8 cellular contexts compared by ENCODE assay signal in the genomic region with DNA sequence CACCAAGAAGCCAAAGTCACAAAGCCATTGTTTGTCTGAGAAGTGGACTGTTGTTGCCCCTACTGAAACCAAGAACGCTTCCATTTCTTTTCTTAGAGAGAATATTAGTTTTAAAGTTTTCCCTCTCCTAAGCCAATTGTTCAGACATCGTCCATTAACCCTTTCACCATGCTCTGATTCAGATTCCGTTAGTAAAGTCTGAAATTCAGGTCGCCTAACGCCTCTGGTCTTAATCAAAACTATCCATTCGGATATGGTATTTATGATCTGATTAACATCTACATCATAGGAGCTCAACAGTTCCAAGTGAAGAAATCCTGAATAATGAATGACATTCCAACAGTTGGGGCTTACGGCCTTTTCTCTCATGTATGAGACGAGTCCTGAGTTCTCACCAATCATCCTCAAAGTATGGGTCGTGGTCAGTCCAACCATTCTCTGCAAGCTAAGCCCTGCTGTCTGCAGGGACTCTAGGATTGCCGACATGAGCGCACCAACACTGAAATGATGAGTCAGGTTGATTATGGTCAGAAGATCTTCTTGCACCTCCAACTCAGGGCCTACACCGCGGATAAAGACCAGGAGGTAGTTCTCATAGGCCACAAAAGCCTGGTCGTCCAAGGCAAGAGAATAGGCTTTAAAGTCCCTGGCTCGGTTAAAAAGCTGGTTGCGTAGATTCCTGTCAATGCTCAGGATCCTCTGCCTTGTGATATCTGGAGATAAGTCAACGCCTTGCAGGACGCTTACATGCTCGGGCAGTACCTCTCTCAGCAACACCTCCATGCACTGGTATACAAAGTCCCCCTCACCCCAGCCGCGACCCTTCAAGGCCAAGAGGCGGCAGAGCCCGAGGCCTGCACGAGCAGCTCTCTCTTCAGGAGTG. TPM values are rescaled to one million over a fixed set of nuclear protein-coding genes. Genes with fewer than 3 reads are reported as not detected.
A peak's percentile ranks its signal among the peaks of the same experiment; 100 is the strongest.
DNase-seq lines count a peak whose midpoint lies in the region; ATAC-seq, FAIRE-seq and TF ChIP-seq lines count a peak whose summit lies in the region.

No MANE protein-coding gene starts in this region.

- CTCF ChIA-PET in HEK293 (lab: Yijun Ruan, JAX): interaction anchor here (0.6 to 1.4 kb wide), 4 partner anchors 13 to 125 kb away, joined by 3 read pairs; no protein-coding TSS in a partner anchor

- no peak for FAIRE-seq in bronchial epithelial cell (lab: Jason Lieb, UNC)

- H3K4me3 ChIP-seq in HEK293 (ENCODE audit: low read depth, low read length): peak overlapping the region; percentile 81
- peak overlapping the region; percentile 54 for H3K4me3 ChIP-seq in bronchial epithelial cell (ENCODE audit: low read depth, low read length)

- H3K9me3 ChIP-seq in HEK293 (ENCODE audit: control insufficient read depth, insufficient read depth, low read depth, low read length): no peaks in the 10 kb centered on the region

- DNase-seq in ACHN (peak; percentile 42), bronchial epithelial cell (ENCODE audit: low read depth) (peak; percentile 64), lung microvascular endothelial cell (ENCODE audit: low read depth in 2 of 2) (peak; percentile 53 to 65), hypothalamus (lab: John Stamatoyannopoulos, UW) (no peak), DMS53 (lab: John Stamatoyannopoulos, UW) (no peak), germinal center (ENCODE audit: low spot score) (no peak)

- no peak for ATAC-seq in HG02981 (IDR thresholded peaks at IDR 0.05; ENCODE audit: unreplicated experiment)

- POLR2A ChIA-PET in HEK293 (lab: Yijun Ruan, JAX): interaction anchor here (1.2 to 2.5 kb wide), 3 partner anchors 12 to 33 kb away, joined by 7 to 10 read pairs (median 7); no protein-coding TSS in a partner anchor

- H3K36me3 ChIP-seq in HEK293 (ENCODE audit: control insufficient read depth in 2 of 2, insufficient read depth in 1 of 2, low read length in 2 of 2): peaks cover 0 to 71% of the 10 kb centered on the region in 2 experiments; a peak in 2 of 3 replicates
- H3K36me3 ChIP-seq in bronchial epithelial cell (ENCODE audit: control insufficient read depth, insufficient read depth, low read length): peaks cover 3% of the 10 kb centered on the region

- in situ Hi-C loops in ACHN (cut with HindIII; ENCODE audit: low pct_ligation_motif_present, low pct_unique_long_range_greater_than_20kb, low sequenced_read_pairs): no loop called here

- TF ChIP-seq CTCF in HEK293 (tag by site-specific recombination; IDR thresholded peaks at IDR 0.05): no peak
- no peak for TF ChIP-seq CTCF in bronchial epithelial cell (IDR thresholded peaks at IDR 0.05; ENCODE audit: insufficient read depth, low read length, severe bottlenecking)

- peak overlapping the region; percentile 82 for H3K27ac ChIP-seq in HEK293 (ENCODE audit: extremely low read depth, low read depth, low read length)

- no peaks in the 10 kb centered on the region for H3K27me3 ChIP-seq in bronchial epithelial cell (ENCODE audit: control insufficient read depth, insufficient read depth, low read length)

- H3K4me1 ChIP-seq in HEK293 (ENCODE audit: control insufficient read depth, insufficient read depth, low read length): no peaks in the 10 kb centered on the region

TF ChIP-seq in HEK293, 187 proteins besides CTCF, POLR2A, EP300 and RAD21 (continues in another document):
- TF ChIP-seq ZBTB17 (tag by site-specific recombination; IDR thresholded peaks at IDR 0.05) (peak; percentile 89), ZNF530 (tag by site-specific recombination; IDR thresholded peaks at IDR 0.05; ENCODE audit: low read depth) (no peak), ZNF221 (tag by site-specific recombination; IDR thresholded peaks at IDR 0.05; ENCODE audit: borderline replicate concordance) (no peak), TRIM28 (IDR thresholded peaks at IDR 0.05; ENCODE audit: borderline replicate concordance, low read length) (no peak), ZNF658 (tag by site-specific recombination; IDR thresholded peaks at IDR 0.05) (no peak), ZNF10 (tag by site-specific recombination; IDR thresholded peaks at IDR 0.05) (no peak), SCRT2 (tag by site-specific recombination; IDR thresholded peaks at IDR 0.05) (peak; percentile 83), ZNF639 (tag by site-specific recombination; IDR thresholded peaks at IDR 0.05) (no peak), KLF1 (tag by site-specific recombination; IDR thresholded peaks at IDR 0.05) (no peak), ZBTB44 (tag by site-specific recombination; IDR thresholded peaks at IDR 0.05) (no peak)
- TF ChIP-seq, protein P1, sequence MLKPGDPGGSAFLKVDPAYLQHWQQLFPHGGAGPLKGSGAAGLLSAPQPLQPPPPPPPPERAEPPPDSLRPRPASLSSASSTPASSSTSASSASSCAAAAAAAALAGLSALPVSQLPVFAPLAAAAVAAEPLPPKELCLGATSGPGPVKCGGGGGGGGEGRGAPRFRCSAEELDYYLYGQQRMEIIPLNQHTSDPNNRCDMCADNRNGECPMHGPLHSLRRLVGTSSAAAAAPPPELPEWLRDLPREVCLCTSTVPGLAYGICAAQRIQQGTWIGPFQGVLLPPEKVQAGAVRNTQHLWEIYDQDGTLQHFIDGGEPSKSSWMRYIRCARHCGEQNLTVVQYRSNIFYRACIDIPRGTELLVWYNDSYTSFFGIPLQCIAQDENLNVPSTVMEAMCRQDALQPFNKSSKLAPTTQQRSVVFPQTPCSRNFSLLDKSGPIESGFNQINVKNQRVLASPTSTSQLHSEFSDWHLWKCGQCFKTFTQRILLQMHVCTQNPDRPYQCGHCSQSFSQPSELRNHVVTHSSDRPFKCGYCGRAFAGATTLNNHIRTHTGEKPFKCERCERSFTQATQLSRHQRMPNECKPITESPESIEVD (tag by site-specific recombination; IDR thresholded peaks at IDR 0.05): no peak
- TF ChIP-seq, protein P2, sequence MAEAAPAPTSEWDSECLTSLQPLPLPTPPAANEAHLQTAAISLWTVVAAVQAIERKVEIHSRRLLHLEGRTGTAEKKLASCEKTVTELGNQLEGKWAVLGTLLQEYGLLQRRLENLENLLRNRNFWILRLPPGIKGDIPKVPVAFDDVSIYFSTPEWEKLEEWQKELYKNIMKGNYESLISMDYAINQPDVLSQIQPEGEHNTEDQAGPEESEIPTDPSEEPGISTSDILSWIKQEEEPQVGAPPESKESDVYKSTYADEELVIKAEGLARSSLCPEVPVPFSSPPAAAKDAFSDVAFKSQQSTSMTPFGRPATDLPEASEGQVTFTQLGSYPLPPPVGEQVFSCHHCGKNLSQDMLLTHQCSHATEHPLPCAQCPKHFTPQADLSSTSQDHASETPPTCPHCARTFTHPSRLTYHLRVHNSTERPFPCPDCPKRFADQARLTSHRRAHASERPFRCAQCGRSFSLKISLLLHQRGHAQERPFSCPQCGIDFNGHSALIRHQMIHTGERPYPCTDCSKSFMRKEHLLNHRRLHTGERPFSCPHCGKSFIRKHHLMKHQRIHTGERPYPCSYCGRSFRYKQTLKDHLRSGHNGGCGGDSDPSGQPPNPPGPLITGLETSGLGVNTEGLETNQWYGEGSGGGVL (tag by site-specific recombination; IDR thresholded peaks at IDR 0.05): 0 out of 2 replicates have a peak, but pooled peaks have one; percentile 1
- TF ChIP-seq, protein P3, sequence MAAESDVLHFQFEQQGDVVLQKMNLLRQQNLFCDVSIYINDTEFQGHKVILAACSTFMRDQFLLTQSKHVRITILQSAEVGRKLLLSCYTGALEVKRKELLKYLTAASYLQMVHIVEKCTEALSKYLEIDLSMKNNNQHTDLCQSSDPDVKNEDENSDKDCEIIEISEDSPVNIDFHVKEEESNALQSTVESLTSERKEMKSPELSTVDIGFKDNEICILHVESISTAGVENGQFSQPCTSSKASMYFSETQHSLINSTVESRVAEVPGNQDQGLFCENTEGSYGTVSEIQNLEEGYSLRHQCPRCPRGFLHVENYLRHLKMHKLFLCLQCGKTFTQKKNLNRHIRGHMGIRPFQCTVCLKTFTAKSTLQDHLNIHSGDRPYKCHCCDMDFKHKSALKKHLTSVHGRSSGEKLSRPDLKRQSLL (tag by site-specific recombination; IDR thresholded peaks at IDR 0.05): no peak
- TF ChIP-seq, protein P4, sequence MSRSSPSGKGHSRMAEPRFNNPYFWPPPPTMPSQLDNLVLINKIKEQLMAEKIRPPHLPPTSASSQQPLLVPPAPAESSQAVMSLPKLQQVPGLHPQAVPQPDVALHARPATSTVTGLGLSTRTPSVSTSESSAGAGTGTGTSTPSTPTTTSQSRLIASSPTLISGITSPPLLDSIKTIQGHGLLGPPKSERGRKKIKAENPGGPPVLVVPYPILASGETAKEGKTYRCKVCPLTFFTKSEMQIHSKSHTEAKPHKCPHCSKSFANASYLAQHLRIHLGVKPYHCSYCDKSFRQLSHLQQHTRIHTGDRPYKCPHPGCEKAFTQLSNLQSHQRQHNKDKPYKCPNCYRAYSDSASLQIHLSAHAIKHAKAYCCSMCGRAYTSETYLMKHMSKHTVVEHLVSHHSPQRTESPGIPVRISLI (tag by site-specific recombination; IDR thresholded peaks at IDR 0.05): no peak

RNA-seq across cellular contexts. Expression of gene EPM2AIP1, which starts 0.8 kb away (rescaled TPM):
- 6.1 and 7.2 TPM in 2 replicates for total RNA-seq in bronchial epithelial cell
- 7.4 and 11.1 TPM in 2 replicates for total RNA-seq in lung microvascular endothelial cell

RNA-seq across cellular contexts. Expression of gene MLH1, which starts 1.2 kb away (rescaled TPM):
- total RNA-seq in bronchial epithelial cell (28.7 and 31.0 TPM in 2 replicates), lung microvascular endothelial cell (29.4 and 31.8 TPM in 2 replicates)

RNA-seq across cellular contexts. Expression of gene TRANK1, which starts 47.3 kb away (rescaled TPM):
- 0.53 and 1.0 TPM in 2 replicates for total RNA-seq in bronchial epithelial cell
- total RNA-seq in lung microvascular endothelial cell: 4.0 and 6.1 TPM in 2 replicates

Comparison
In these comparisons a context has a peak if more than half of its experiments do, and no peak if none do; other contexts are left out.
1. DNase-seq: peak in ACHN (single experiment), bronchial epithelial cell (single experiment) and lung microvascular endothelial cell (2 of 2); none in hypothalamus (0 of 51), DMS53 (single experiment) and germinal center (single experiment).